In genomic region chr5:124661317-124662141, GRCh38 we compare ENCODE assay signal across 1 cellular context.
TF ChIP-seq lines count a peak whose summit lies in the region.

No MANE protein-coding gene starts in this region.

TF ChIP-seq in HepG2, 621 proteins besides CTCF, POLR2A, EP300 and RAD21 (continued from another document):
- TF ChIP-seq, protein P1, sequence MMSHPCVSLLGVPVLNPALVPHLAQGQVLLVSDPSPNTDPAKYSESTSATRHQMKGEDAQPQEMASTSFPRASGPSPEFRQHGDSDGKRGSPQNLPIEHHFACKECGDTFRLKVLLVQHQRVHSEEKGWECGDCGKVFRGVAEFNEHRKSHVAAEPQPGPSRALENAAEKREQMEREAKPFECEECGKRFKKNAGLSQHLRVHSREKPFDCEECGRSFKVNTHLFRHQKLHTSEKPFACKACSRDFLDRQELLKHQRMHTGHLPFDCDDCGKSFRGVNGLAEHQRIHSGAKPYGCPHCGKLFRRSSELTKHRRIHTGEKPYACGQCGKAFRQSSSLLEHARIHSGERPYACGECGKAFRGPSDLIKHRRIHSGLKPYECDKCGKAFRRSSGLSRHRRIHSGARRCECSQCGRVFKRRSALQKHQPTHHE (CRISPR knock-in tag; IDR thresholded peaks at IDR 0.05; ENCODE audit: borderline replicate concordance), result peak; percentile 53; the same call in 1 of the 2 replicates
- TF ChIP-seq ZBTB20 (CRISPR knock-in tag; IDR thresholded peaks at IDR 0.05; ENCODE audit: borderline replicate concordance, low read depth) (peak; percentile 99), ZNF24 (IDR thresholded peaks at IDR 0.05) (peak; percentile 51; the same call in 1 of the 2 replicates), ZNF598 (CRISPR knock-in tag; IDR thresholded peaks at IDR 0.05; ENCODE audit: borderline replicate concordance) (no peak), REXO4 (CRISPR knock-in tag; IDR thresholded peaks at IDR 0.05; ENCODE audit: borderline replicate concordance) (no peak), ZFP36 (IDR thresholded peaks at IDR 0.05; ENCODE audit: borderline replicate concordance, low read depth, low read length, partially characterized antibody) (peak; percentile 70), KLF16 (CRISPR knock-in tag; IDR thresholded peaks at IDR 0.05) (peak in 1 of 2 experiments; percentile 58; a peak in 2 of 4 replicates), ZNF691 (CRISPR knock-in tag; IDR thresholded peaks at IDR 0.05; ENCODE audit: borderline replicate concordance, low read depth) (0 out of 2 replicates have a peak, but pooled peaks have one; percentile 33), THAP11 (CRISPR knock-in tag; IDR thresholded peaks at IDR 0.05) (peak; percentile 61), ZFP37 (CRISPR knock-in tag; IDR thresholded peaks at IDR 0.05; ENCODE audit: borderline replicate concordance) (no peak), JUNB (CRISPR knock-in tag; IDR thresholded peaks at IDR 0.05; ENCODE audit: borderline replicate concordance) (peak; percentile 91), GTF3A (CRISPR knock-in tag; conservative IDR thresholded peaks at IDR 0.05) (0 out of 2 replicates have a peak, but pooled peaks have one; percentile 45), HNF4A (CRISPR knock-in tag; IDR thresholded peaks at IDR 0.05) (peak; percentile 72), ZNF281 (CRISPR knock-in tag; IDR thresholded peaks at IDR 0.05; ENCODE audit: borderline replicate concordance) (no peak; the same call in 1 of the 2 replicates), TMF1 (CRISPR knock-in tag; IDR thresholded peaks at IDR 0.05; ENCODE audit: low read depth) (0 out of 2 replicates have a peak, but pooled peaks have one; percentile 54), ZBTB21 (CRISPR knock-in tag; IDR thresholded peaks at IDR 0.05) (0 out of 2 replicates have a peak, but pooled peaks have one; percentile 25), TGIF2 (CRISPR knock-in tag; IDR thresholded peaks at IDR 0.05) (0 out of 2 replicates have a peak, but pooled peaks have one; percentile 57), ZFP90 (CRISPR knock-in tag; IDR thresholded peaks at IDR 0.05; ENCODE audit: borderline replicate concordance) (peak; percentile 78; the same call in 1 of the 2 replicates), JDP2 (CRISPR knock-in tag; IDR thresholded peaks at IDR 0.05; ENCODE audit: borderline replicate concordance) (no peak; the same call in 1 of the 2 replicates)
